In genomic region chr1:14513084-14513483, GRCh38 we compare ENCODE assay signal across 21 cellular contexts.
DNase-seq lines count a peak whose midpoint lies in the region; ATAC-seq and TF ChIP-seq lines count a peak whose summit lies in the region.
"Had no signal": no experiment of that assay in that cellular context is flagged by ENCODE, and none has a peak within 500 bp of the region (broad histone marks: within the 10 kb centered on the region; RNA-seq: fewer than 3 reads in every experiment).

No MANE protein-coding gene starts in this region.

- H2AK9ac ChIP-seq in IMR-90 (replicated peaks; ENCODE audit: low read depth, low read length, poor library complexity), result no peak overlapping the region

- H3K4me1 Mint-ChIP-seq in nephron progenitor cell, result peaks cover 50% of the 10 kb centered on the region
- no peaks in the 10 kb centered on the region for H3K4me1 Mint-ChIP-seq in T-helper 2 cell treated with Interferon-gamma antibody and Interleukin-4, amounts not matched to agents 5 μg/mL and 100 μg/mL, for 36 hours (ENCODE audit: low read depth)
- H3K4me1 Mint-ChIP-seq: CD4-positive, CD25-positive, alpha-beta regulatory T cell had no signal

- no peak for ATAC-seq in IMR-90 (ENCODE audit: low read depth)

- no peaks in the 10 kb centered on the region for H3K36me3 Mint-ChIP-seq in nephron progenitor cell (ENCODE audit: low read depth)
- H3K36me3 Mint-ChIP-seq in T-helper 2 cell treated with Interferon-gamma antibody and Interleukin-4, amounts not matched to agents 5 μg/mL and 100 μg/mL, for 36 hours (ENCODE audit: low read depth), result no peaks in the 10 kb centered on the region
- H3K36me3 Mint-ChIP-seq: CD4-positive, CD25-positive, alpha-beta regulatory T cell had no signal

- H3K9me3 Mint-ChIP-seq in nephron progenitor cell, result no peaks in the 10 kb centered on the region
- no peaks in the 10 kb centered on the region for H3K9me3 Mint-ChIP-seq in T-helper 2 cell treated with Interferon-gamma antibody and Interleukin-4, amounts not matched to agents 5 μg/mL and 100 μg/mL, for 36 hours
- H3K9me3 Mint-ChIP-seq: H9 had no signal

- no peak overlapping the region for H3K9ac ChIP-seq in IMR-90 (ENCODE audit: low read depth, low read length)

- H3K18ac ChIP-seq in IMR-90 (ENCODE audit: low read depth, low read length), result peak overlapping the region; percentile 25; the same call in 1 of the 2 replicates

- H2BK15ac ChIP-seq in IMR-90 (ENCODE audit: low read depth, low read length), result no peak overlapping the region

- no peak overlapping the region for H3K4ac ChIP-seq in IMR-90 (ENCODE audit: low read depth, low read length)

- H3K4me3 ChIP-seq in IMR-90 (ENCODE audit: insufficient read depth, low read depth, low read length) (no peak overlapping the region), esophagus squamous epithelium (no peak overlapping the region), vagina (no peak overlapping the region), foreskin fibroblast (ENCODE audit: low read depth in 1 of 2, low read length in 2 of 2) (no peak overlapping the region)
- H3K4me3 ChIP-seq: MG63, PC-9 had no signal

- no CpG with 5 or more reads among the region's 6 CpGs for WGBS in IMR-90 (ENCODE audit: extremely low coverage in 2 of 2, insufficient read length in 1 of 2), 2 experiments
- WGBS in esophagus squamous epithelium, 2 donors, result 36 to 53% methylated on average over 6 of the region's 6 CpGs

- dilution Hi-C loops in IMR-90 (cut with HindIII; ENCODE audit: low sequenced_read_pairs, unreplicated experiment), result no loop called here

- no peaks in the 10 kb centered on the region for H3K36me3 ChIP-seq in IMR-90 (ENCODE audit: control insufficient read depth, insufficient read depth, low read length)
- H3K36me3 ChIP-seq in esophagus squamous epithelium, result no peaks in the 10 kb centered on the region
- H3K36me3 ChIP-seq in vagina, result no peaks in the 10 kb centered on the region
- H3K36me3 ChIP-seq: MG63 had no signal

- H4K8ac ChIP-seq in IMR-90 (ENCODE audit: low read depth in 2 of 2, low read length in 2 of 2), result no peak overlapping the region

- H3K27ac ChIP-seq in IMR-90 (ENCODE audit: insufficient read depth, low read length), result no peak overlapping the region
- peak overlapping the region in 3 of 4 donors; percentile 16 to 66 (median 51) for H3K27ac ChIP-seq in esophagus squamous epithelium
- peak overlapping the region; percentile 44 for H3K27ac ChIP-seq in vagina
- H3K27ac ChIP-seq: PC-9 had no signal

- intact Hi-C loops in IMR-90 (cut with micrococcal nuclease) (loop anchor here (10.0 kb wide), 1 partner anchor 532 kb away; no protein-coding TSS in a partner anchor), esophagus squamous epithelium (cut with DNase I) (no loop called here), vagina (cut with DNase I) (no loop called here)

- no peak overlapping the region for H2BK20ac ChIP-seq in IMR-90 (ENCODE audit: low read depth, low read length)

- POLR2A ChIA-PET in IMR-90 (lab: Charles Lee; ENCODE audit: unreplicated experiment), result no interaction called here

- no peak overlapping the region for H3K14ac ChIP-seq in IMR-90 (replicated peaks; ENCODE audit: low read depth, low read length)

- DNase-seq in IMR-90 (no peak), esophagus squamous epithelium (lab: John Stamatoyannopoulos, UW) (no peak), nephron progenitor cell (no peak), vagina (ENCODE audit: extremely low spot score in 2 of 2) (no peak), foreskin fibroblast (no peak), NCI-H1436 treated with DMSO at 0.1 percent for 48 hours (lab: John Stamatoyannopoulos, UW) (no peak)
- DNase-seq in T-helper 2 cell treated with Interferon-gamma antibody and Interleukin-4, amounts not matched to agents 5 μg/mL and 100 μg/mL, for 36 hours (ENCODE audit: low spot score), result no peak
- DNase-seq: CD4-positive, CD25-positive, alpha-beta regulatory T cell; EL; GF-D8; H9; HFFc6; MG63; NCI-H1417; NCI-H1930; NCI-H226; NCI-H510A treated with DMSO at 0.1 percent for 48 hours; NCI-H748 treated with DMSO at 0.1 percent for 48 hours; PC-9; RPMI8226; SIG-M5 had no signal

- no peaks in the 10 kb centered on the region for H3K79me1 ChIP-seq in IMR-90 (ENCODE audit: low read depth in 1 of 2, low read length in 2 of 2)

- TF ChIP-seq CTCF in IMR-90 (conservative IDR thresholded peaks at IDR 0.05; ENCODE audit: low read depth, low read length) (no peak), esophagus squamous epithelium (IDR thresholded peaks at IDR 0.05) (no peak), nephron progenitor cell (IDR thresholded peaks at IDR 0.05) (no peak), vagina (IDR thresholded peaks at IDR 0.05) (no peak), foreskin fibroblast (IDR thresholded peaks at IDR 0.05; ENCODE audit: low read depth, low read length) (no peak)

- H3K56ac ChIP-seq in IMR-90 (ENCODE audit: extremely low read depth, insufficient read depth, low read length), result no peak overlapping the region

- TF ChIP-seq POLR2A in IMR-90 (IDR thresholded peaks at IDR 0.05; ENCODE audit: low read depth, low read length), result no peak
- TF ChIP-seq POLR2A in esophagus squamous epithelium (IDR thresholded peaks at IDR 0.05), result no peak
- no peak for TF ChIP-seq POLR2A in vagina (IDR thresholded peaks at IDR 0.05)

- H3K4me2 ChIP-seq in IMR-90 (ENCODE audit: low read depth, low read length), result no peak overlapping the region
- H3K4me2 ChIP-seq: PC-9 had no signal

- H3K27ac Mint-ChIP-seq in nephron progenitor cell, result peak overlapping the region; percentile 76
- no peak overlapping the region for H3K27ac Mint-ChIP-seq in T-helper 2 cell treated with Interferon-gamma antibody and Interleukin-4, amounts not matched to agents 5 μg/mL and 100 μg/mL, for 36 hours
- H3K27ac Mint-ChIP-seq: CD4-positive, CD25-positive, alpha-beta regulatory T cell; HFFc6 had no signal

- no peak overlapping the region for H2BK120ac ChIP-seq in IMR-90 (ENCODE audit: low read depth, low read length)

- H3K27me3 ChIP-seq in IMR-90 (ENCODE audit: control insufficient read depth, insufficient read depth, low read length), result no peaks in the 10 kb centered on the region
- H3K27me3 ChIP-seq in esophagus squamous epithelium, result no peaks in the 10 kb centered on the region
- H3K27me3 ChIP-seq in vagina, result no peaks in the 10 kb centered on the region
- H3K27me3 ChIP-seq: MG63 had no signal

- in situ Hi-C loops in IMR-90 (cut with MboI; ENCODE audit: low sequenced_read_pairs), result no loop called here

- no TSS peak for BruUV-seq in IMR-90 (replicated peaks; lab: Mats Ljungman, UMichigan)

- H4K91ac ChIP-seq in IMR-90 (ENCODE audit: insufficient read depth, low read depth, low read length), result no peak overlapping the region; the same call in 1 of the 2 replicates

- CTCF ChIA-PET in IMR-90 (lab: Yijun Ruan, JAX), result no interaction called here

- no peaks in the 10 kb centered on the region for H3K9me1 ChIP-seq in IMR-90 (ENCODE audit: insufficient read depth, low read length)

- peaks cover 12% of the 10 kb centered on the region; the same call in 1 of the 2 replicates for H3K4me1 ChIP-seq in IMR-90 (ENCODE audit: control insufficient read depth, insufficient read depth, low read length)
- peaks cover 0 to 47% (median 4%) of the 10 kb centered on the region in 3 donors for H3K4me1 ChIP-seq in esophagus squamous epithelium
- H3K4me1 ChIP-seq in vagina, result peaks cover 19% of the 10 kb centered on the region

- H2AFZ ChIP-seq in IMR-90 (replicated peaks; ENCODE audit: low read length, poor library complexity), result no peak overlapping the region
- H2AFZ ChIP-seq: PC-9 had no signal

- TF ChIP-seq RAD21 in IMR-90 (IDR thresholded peaks at IDR 0.05; ENCODE audit: low read length), result no peak

- H3K4me3 Mint-ChIP-seq in nephron progenitor cell, result no peak overlapping the region
- H3K4me3 Mint-ChIP-seq in T-helper 2 cell treated with Interferon-gamma antibody and Interleukin-4, amounts not matched to agents 5 μg/mL and 100 μg/mL, for 36 hours, result no peak overlapping the region
- H3K4me3 Mint-ChIP-seq: CD4-positive, CD25-positive, alpha-beta regulatory T cell; HFFc6 had no signal

- peaks cover 4% of the 10 kb centered on the region for H3K27me3 Mint-ChIP-seq in nephron progenitor cell (ENCODE audit: low read depth, poor library complexity)
- H3K27me3 Mint-ChIP-seq in T-helper 2 cell treated with Interferon-gamma antibody and Interleukin-4, amounts not matched to agents 5 μg/mL and 100 μg/mL, for 36 hours (ENCODE audit: low read depth), result no peaks in the 10 kb centered on the region
- H3K27me3 Mint-ChIP-seq: CD4-positive, CD25-positive, alpha-beta regulatory T cell had no signal

- H2BK5ac ChIP-seq in IMR-90 (ENCODE audit: low read depth, low read length, poor library complexity, severe bottlenecking), result no peak overlapping the region

- H3K9me3 ChIP-seq in IMR-90 (ENCODE audit: control insufficient read depth, insufficient read depth, low read length), result no peaks in the 10 kb centered on the region
- H3K9me3 ChIP-seq in esophagus squamous epithelium, result no peaks in the 10 kb centered on the region
- no peaks in the 10 kb centered on the region for H3K9me3 ChIP-seq in vagina

- no peaks in the 10 kb centered on the region for H4K20me1 ChIP-seq in IMR-90 (ENCODE audit: insufficient read depth, low read length)

- H4K5ac ChIP-seq in IMR-90 (ENCODE audit: low read depth, low read length), result no peak overlapping the region; the same call in 1 of the 2 replicates

- no peak overlapping the region for H2AK5ac ChIP-seq in IMR-90 (ENCODE audit: low read depth, low read length)

- H3K23ac ChIP-seq in IMR-90 (ENCODE audit: low read depth, low read length), result no peak overlapping the region

TF ChIP-seq in IMR-90, 13 proteins besides CTCF, POLR2A, EP300 and RAD21 (continues in another document):
- TF ChIP-seq MAFK (IDR thresholded peaks at IDR 0.05; ENCODE audit: low read depth, low read length) (no peak), MAZ (IDR thresholded peaks at IDR 0.05; ENCODE audit: borderline replicate concordance, low read depth, low read length) (no peak), RFX5 (IDR thresholded peaks at IDR 0.05; ENCODE audit: low read depth, low read length) (no peak), CEBPB (IDR thresholded peaks at IDR 0.05; ENCODE audit: low read depth, low read length) (no peak), SMC3 (IDR thresholded peaks at IDR 0.05; ENCODE audit: low read depth, low read length) (no peak), FOS (IDR thresholded peaks at IDR 0.05; ENCODE audit: low read depth, low read length) (no peak), ELK1 (IDR thresholded peaks at IDR 0.05; ENCODE audit: borderline replicate concordance, low read depth, low read length) (no peak), MXI1 (IDR thresholded peaks at IDR 0.05; ENCODE audit: borderline replicate concordance, low read depth, low read length) (no peak), NFE2L2 (IDR thresholded peaks at IDR 0.05; ENCODE audit: low read depth, low read length) (no peak)
